In the genomic region with DNA sequence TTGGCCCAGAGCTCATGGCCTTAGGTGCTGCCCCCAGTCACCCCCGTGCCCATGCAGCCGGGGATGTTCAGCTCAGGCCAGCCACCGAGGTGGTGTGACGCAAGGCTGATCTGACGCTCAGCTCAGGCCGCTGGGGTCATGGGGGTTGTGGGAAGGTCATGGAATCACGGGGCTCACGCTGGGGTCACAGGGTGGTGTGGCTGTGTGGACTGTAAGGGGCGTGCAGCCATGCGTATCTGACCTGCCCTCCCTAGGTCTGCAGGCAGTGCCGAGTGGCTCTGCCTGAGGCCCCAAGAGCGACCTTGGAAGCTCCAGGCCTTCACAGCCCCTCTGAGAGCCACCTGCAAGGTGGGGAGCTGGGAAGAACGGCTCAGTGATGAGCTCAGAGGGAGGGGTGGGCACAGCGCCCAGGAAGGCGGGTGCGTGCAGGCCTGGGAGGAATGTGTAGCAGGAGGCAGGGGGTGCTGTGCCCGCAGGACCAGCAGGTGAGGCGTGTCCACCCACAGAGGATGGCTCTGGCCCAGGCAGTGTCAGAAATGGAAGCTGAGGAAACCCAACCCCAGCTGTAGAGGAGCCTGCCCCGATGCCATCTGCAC, we compare ENCODE assay signal across 31 cellular contexts. TPM values are rescaled to one million over a fixed set of nuclear protein-coding genes. Genes with fewer than 3 reads are reported as not detected.
A peak's percentile ranks its signal among the peaks of the same experiment; 100 is the strongest.
DNase-seq lines count a peak whose midpoint lies in the region; ATAC-seq and TF ChIP-seq lines count a peak whose summit lies in the region.
"Had no signal": no experiment of that assay in that cellular context is flagged by ENCODE, and none has a peak within 500 bp of the region (broad histone marks: within the 10 kb centered on the region; RNA-seq: fewer than 3 reads in every experiment).

No MANE protein-coding gene starts in this region.

- H3K9me3 Mint-ChIP-seq in naive thymus-derived CD4-positive, alpha-beta T cell: peaks cover 5 to 12% (median 10%) of the 10 kb centered on the region in 11 donors

- POLR2A ChIA-PET in naive thymus-derived CD4-positive, alpha-beta T cell (lab: Charles Lee): no interaction called here

- H3K36me3 Mint-ChIP-seq in naive thymus-derived CD4-positive, alpha-beta T cell: peaks cover 0 to 13% (median 6%) of the 10 kb centered on the region in 5 donors
- H3K36me3 Mint-ChIP-seq: CD14-positive monocyte, T-cell had no signal

- H3K36me3 ChIP-seq in spleen: no peaks in the 10 kb centered on the region
- no peaks in the 10 kb centered on the region for H3K36me3 ChIP-seq in naive thymus-derived CD4-positive, alpha-beta T cell (ENCODE audit: control insufficient read depth in 2 of 3, insufficient read depth in 3 of 3, low read length in 3 of 3)
- H3K36me3 ChIP-seq: brain microvascular endothelial cell, colonic mucosa, left lung, upper lobe of right lung had no signal

- H3K27me3 ChIP-seq in spleen (replicated peaks in 1 of 7): peaks cover 0 to 78% (median 0%) of the 10 kb centered on the region in 7 donors
- H3K27me3 ChIP-seq in naive thymus-derived CD4-positive, alpha-beta T cell (ENCODE audit: control insufficient read depth in 2 of 2, insufficient read depth in 2 of 2, low read length in 2 of 2): no peaks in the 10 kb centered on the region
- H3K27me3 ChIP-seq: brain microvascular endothelial cell, colonic mucosa had no signal

- intact Hi-C loops in left ventricle myocardium superior (cut with micrococcal nuclease) (no loop called here), spleen (cut with DNase I; ENCODE audit: low total_unique reads) (no loop called here)
- intact Hi-C loops in naive thymus-derived CD4-positive, alpha-beta T cell (cut with micrococcal nuclease): no loop called here

- CTCF ChIA-PET in naive thymus-derived CD4-positive, alpha-beta T cell (lab: Charles Lee): no interaction called here

- H3K4me3 Mint-ChIP-seq in naive thymus-derived CD4-positive, alpha-beta T cell: no peak overlapping the region
- H3K4me3 Mint-ChIP-seq: CD14-positive monocyte; HFFc6; naive thymus-derived CD8-positive, alpha-beta T cell; T-cell had no signal

- no peaks in the 10 kb centered on the region for H3K4me1 Mint-ChIP-seq in naive thymus-derived CD4-positive, alpha-beta T cell
- H3K4me1 Mint-ChIP-seq: CD14-positive monocyte; naive thymus-derived CD8-positive, alpha-beta T cell; T-cell had no signal

- H3K4me1 ChIP-seq in spleen: peaks cover 0 to 16% (median 0%) of the 10 kb centered on the region in 6 donors
- H3K4me1 ChIP-seq in naive thymus-derived CD4-positive, alpha-beta T cell (ENCODE audit: control insufficient read depth in 2 of 2, insufficient read depth in 2 of 2, low read length in 2 of 2): no peaks in the 10 kb centered on the region
- H3K4me1 ChIP-seq: colonic mucosa, left lung, upper lobe of right lung had no signal

- WGBS in spleen, 5 donors: 84 to 89% (median 85%) methylated on average over 17 to 19 of the region's 19 CpGs

- no peak overlapping the region for H3K27ac Mint-ChIP-seq in naive thymus-derived CD4-positive, alpha-beta T cell
- H3K27ac Mint-ChIP-seq: CD14-positive monocyte; HFFc6; naive thymus-derived CD8-positive, alpha-beta T cell; T-cell had no signal

- DNase-seq in DMS79 treated with DMSO at 0.1 percent for 48 hours (lab: John Stamatoyannopoulos, UW) (peak; percentile 31), DMS79 (lab: John Stamatoyannopoulos, UW) (no peak), NCI-H2171 treated with DMSO at 0.1 percent for 48 hours (lab: John Stamatoyannopoulos, UW) (peak; percentile 72), left ventricle myocardium superior (peak; percentile 29), spleen (peak; percentile 54), HK-2 (ENCODE audit: unreplicated experiment) (no peak)
- no peak for DNase-seq in naive thymus-derived CD4-positive, alpha-beta T cell
- DNase-seq: activated CD4-positive, alpha-beta T cell treated with anti-CD3 and anti-CD28 coated beads, Interleukin-2, amount 50 U/mL, for 4 hours; activated naive CD4-positive, alpha-beta T cell treated with Interleukin-2 at 50 U/mL for 16 hours; brain microvascular endothelial cell; Calu3; colonic mucosa; effector memory CD4-positive, alpha-beta T cell; EL; GM23248; HFFc6; midbrain; naive thymus-derived CD8-positive, alpha-beta T cell; NCI-H526; stimulated activated CD4-positive, alpha-beta T cell treated with anti-CD3 and anti-CD28 coated beads, Interleukin-2, amount 100 ng/mL, for 48 hours; T-cell; upper lobe of right lung had no signal

- peaks cover 4 to 41% (median 33%) of the 10 kb centered on the region in 5 donors for H3K27me3 Mint-ChIP-seq in naive thymus-derived CD4-positive, alpha-beta T cell

- TF ChIP-seq POLR2A in spleen (IDR thresholded peaks at IDR 0.05): no peak

- peaks cover 0 to 22% (median 13%) of the 10 kb centered on the region in 8 donors for H3K9me3 ChIP-seq in spleen
- peaks cover 0 to 19% (median 0%) of the 10 kb centered on the region in 3 experiments for H3K9me3 ChIP-seq in naive thymus-derived CD4-positive, alpha-beta T cell (ENCODE audit: control insufficient read depth in 2 of 3, low read length in 3 of 3)
- H3K9me3 ChIP-seq: colonic mucosa, upper lobe of right lung had no signal

- TF ChIP-seq CTCF in spleen (IDR thresholded peaks at IDR 0.05 in 8 of 11, conservative IDR thresholded peaks at IDR 0.05 in 3 of 11): no peak

- H3K27ac ChIP-seq in spleen: no peak overlapping the region
- no peak overlapping the region for H3K27ac ChIP-seq in naive thymus-derived CD4-positive, alpha-beta T cell (ENCODE audit: low read depth, low read length)
- H3K27ac ChIP-seq: 22Rv1, brain microvascular endothelial cell, colonic mucosa, GM23248, left lung, upper lobe of right lung had no signal

- no peak overlapping the region for H3K4me3 ChIP-seq in spleen
- no peak overlapping the region for H3K4me3 ChIP-seq in naive thymus-derived CD4-positive, alpha-beta T cell (ENCODE audit: low read length)
- H3K4me3 ChIP-seq: colonic mucosa, GM23248, left lung, upper lobe of right lung had no signal

- no peak for ATAC-seq in left ventricle myocardium superior
- no peak for ATAC-seq in naive thymus-derived CD4-positive, alpha-beta T cell
- no peak for ATAC-seq in HG03571 (IDR thresholded peaks at IDR 0.05; ENCODE audit: unreplicated experiment)
- ATAC-seq: left lung; naive thymus-derived CD8-positive, alpha-beta T cell; T-cell; upper lobe of right lung had no signal

RNA-seq across cellular contexts. Expression of a gene that starts 27.8 kb away (rescaled TPM):
- total RNA-seq in left ventricle myocardium superior (1.8 TPM), spleen (10 to 100 TPM in 1 of 7 donors, 1 to 10 TPM in 4, under 1 TPM in 2; 0.74 to 13.8 (median 1.7) TPM)
- under 1 TPM in 2 of 3 donors, not detected in 1; 0.15 to 0.86 TPM for polyA plus RNA-seq in spleen
- not detected for total RNA-seq in naive thymus-derived CD4-positive, alpha-beta T cell
- polyA plus RNA-seq in naive thymus-derived CD4-positive, alpha-beta T cell: not detected
- total RNA-seq: Calu3; GM23248; HFFc6; left lung; naive thymus-derived CD8-positive, alpha-beta T cell; osteocyte; SK-MEL-5; subcutaneous adipose tissue; T-cell had no signal
- polyA plus RNA-seq: adipose tissue; CD14-positive monocyte; GM23248; naive thymus-derived CD8-positive, alpha-beta T cell had no signal

RNA-seq across cellular contexts. Expression of a gene that starts 40.4 kb away (rescaled TPM):
- not detected for total RNA-seq in left ventricle myocardium superior
- 1 to 10 TPM in 2 of 7 donors, under 1 TPM in 3, not detected in 2; 0.23 to 2.1 (median 0.77) TPM for total RNA-seq in spleen
- polyA plus RNA-seq in spleen: under 1 TPM; 0.12 to 0.77 (median 0.43) TPM
- total RNA-seq in naive thymus-derived CD4-positive, alpha-beta T cell: under 1 TPM in 1 of 5 experiments, not detected in 4; 0.08 TPM
- not detected for polyA plus RNA-seq in naive thymus-derived CD4-positive, alpha-beta T cell
- total RNA-seq: Calu3, colonic mucosa, GM23248, left lung, osteocyte, SK-MEL-5, subcutaneous adipose tissue, upper lobe of right lung had no signal
- polyA plus RNA-seq: adipose tissue; CD14-positive monocyte; esophagus; GM23248; naive thymus-derived CD8-positive, alpha-beta T cell had no signal

Comparison
In these comparisons a context has a peak if more than half of its experiments do, and no peak if none do; other contexts are left out.
1. DNase-seq: peak in DMS79 treated with DMSO at 0.1 percent for 48 hours (single experiment), NCI-H2171 treated with DMSO at 0.1 percent for 48 hours (single experiment), left ventricle myocardium superior (single experiment) and spleen (single experiment); none in DMS79 (single experiment), naive thymus-derived CD4-positive, alpha-beta T cell (0 of 9) and HK-2 (single experiment).